In the genomic region with DNA sequence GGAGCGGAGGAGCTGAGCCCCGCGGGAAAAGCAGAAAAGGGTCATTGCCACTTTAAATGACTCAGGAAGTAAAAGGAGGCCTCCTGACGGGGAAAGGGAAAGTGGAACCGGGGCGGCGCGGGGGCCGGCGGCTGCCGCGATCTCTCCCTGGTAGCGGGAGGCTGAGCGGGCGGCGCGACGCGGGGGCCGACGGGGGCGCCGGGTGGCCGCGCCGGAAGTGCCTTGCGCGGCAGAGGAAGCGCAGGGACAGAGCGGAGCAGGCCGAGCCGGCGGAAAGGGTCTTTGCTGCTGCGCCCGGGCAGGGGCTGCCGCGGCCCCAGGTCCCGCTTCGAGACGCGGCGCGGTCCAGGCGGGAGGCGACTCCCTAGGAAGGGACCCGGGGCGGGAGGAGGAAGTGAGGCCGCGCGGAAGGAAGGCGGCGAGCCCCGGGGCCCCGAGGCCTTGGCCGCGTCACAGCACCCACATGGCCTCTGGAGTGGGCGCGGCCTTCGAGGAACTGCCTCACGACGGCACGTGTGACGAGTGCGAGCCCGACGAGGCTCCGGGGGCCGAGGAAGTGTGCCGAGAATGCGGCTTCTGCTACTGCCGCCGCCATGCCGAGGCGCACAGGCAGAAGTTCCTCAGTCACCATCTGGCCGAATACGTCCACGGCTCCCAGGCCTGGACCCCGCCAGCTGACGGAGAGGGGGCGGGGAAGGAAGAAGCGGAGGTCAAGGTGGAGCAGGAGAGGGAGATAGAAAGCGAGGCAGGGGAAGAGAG, we compare ENCODE assay signal across 1 cellular context.
TF ChIP-seq lines count a peak whose summit lies in the region.

A gene with protein sequence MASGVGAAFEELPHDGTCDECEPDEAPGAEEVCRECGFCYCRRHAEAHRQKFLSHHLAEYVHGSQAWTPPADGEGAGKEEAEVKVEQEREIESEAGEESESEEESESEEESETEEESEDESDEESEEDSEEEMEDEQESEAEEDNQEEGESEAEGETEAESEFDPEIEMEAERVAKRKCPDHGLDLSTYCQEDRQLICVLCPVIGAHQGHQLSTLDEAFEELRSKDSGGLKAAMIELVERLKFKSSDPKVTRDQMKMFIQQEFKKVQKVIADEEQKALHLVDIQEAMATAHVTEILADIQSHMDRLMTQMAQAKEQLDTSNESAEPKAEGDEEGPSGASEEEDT (plus strand): TSS at position 127 of the 759 bp plus-strand sequence. CDS start 337 bp downstream, at position 464.

TF ChIP-seq in HepG2, 621 proteins besides CTCF, POLR2A, EP300 and RAD21 (continued from another document and continues in another):
- TF ChIP-seq BRD4 (CRISPR knock-in tag; IDR thresholded peaks at IDR 0.05), result peak; percentile 93
- TF ChIP-seq ZNF530 (CRISPR knock-in tag; IDR thresholded peaks at IDR 0.05; ENCODE audit: low read depth), result peak; percentile 92; the same call in 1 of the 2 replicates
- TF ChIP-seq, protein P1, sequence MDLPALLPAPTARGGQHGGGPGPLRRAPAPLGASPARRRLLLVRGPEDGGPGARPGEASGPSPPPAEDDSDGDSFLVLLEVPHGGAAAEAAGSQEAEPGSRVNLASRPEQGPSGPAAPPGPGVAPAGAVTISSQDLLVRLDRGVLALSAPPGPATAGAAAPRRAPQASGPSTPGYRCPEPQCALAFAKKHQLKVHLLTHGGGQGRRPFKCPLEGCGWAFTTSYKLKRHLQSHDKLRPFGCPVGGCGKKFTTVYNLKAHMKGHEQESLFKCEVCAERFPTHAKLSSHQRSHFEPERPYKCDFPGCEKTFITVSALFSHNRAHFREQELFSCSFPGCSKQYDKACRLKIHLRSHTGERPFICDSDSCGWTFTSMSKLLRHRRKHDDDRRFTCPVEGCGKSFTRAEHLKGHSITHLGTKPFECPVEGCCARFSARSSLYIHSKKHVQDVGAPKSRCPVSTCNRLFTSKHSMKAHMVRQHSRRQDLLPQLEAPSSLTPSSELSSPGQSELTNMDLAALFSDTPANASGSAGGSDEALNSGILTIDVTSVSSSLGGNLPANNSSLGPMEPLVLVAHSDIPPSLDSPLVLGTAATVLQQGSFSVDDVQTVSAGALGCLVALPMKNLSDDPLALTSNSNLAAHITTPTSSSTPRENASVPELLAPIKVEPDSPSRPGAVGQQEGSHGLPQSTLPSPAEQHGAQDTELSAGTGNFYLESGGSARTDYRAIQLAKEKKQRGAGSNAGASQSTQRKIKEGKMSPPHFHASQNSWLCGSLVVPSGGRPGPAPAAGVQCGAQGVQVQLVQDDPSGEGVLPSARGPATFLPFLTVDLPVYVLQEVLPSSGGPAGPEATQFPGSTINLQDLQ (CRISPR knock-in tag; IDR thresholded peaks at IDR 0.05), result peak; percentile 91
- peak; percentile 99 for TF ChIP-seq HES4 (CRISPR knock-in tag; IDR thresholded peaks at IDR 0.05; ENCODE audit: borderline replicate concordance)
- TF ChIP-seq ZNF460 (CRISPR knock-in tag; IDR thresholded peaks at IDR 0.05; ENCODE audit: borderline replicate concordance), result 0 out of 2 replicates have a peak, but pooled peaks have one; percentile 15
- TF ChIP-seq, protein P2, sequence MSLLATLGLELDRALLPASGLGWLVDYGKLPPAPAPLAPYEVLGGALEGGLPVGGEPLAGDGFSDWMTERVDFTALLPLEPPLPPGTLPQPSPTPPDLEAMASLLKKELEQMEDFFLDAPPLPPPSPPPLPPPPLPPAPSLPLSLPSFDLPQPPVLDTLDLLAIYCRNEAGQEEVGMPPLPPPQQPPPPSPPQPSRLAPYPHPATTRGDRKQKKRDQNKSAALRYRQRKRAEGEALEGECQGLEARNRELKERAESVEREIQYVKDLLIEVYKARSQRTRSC (CRISPR knock-in tag; IDR thresholded peaks at IDR 0.05; ENCODE audit: low read depth), result peak; percentile 98; the same call in 1 of the 2 replicates
- peak; percentile 61 for TF ChIP-seq TARDBP (CRISPR knock-in tag; IDR thresholded peaks at IDR 0.05)
- TF ChIP-seq, protein P3, sequence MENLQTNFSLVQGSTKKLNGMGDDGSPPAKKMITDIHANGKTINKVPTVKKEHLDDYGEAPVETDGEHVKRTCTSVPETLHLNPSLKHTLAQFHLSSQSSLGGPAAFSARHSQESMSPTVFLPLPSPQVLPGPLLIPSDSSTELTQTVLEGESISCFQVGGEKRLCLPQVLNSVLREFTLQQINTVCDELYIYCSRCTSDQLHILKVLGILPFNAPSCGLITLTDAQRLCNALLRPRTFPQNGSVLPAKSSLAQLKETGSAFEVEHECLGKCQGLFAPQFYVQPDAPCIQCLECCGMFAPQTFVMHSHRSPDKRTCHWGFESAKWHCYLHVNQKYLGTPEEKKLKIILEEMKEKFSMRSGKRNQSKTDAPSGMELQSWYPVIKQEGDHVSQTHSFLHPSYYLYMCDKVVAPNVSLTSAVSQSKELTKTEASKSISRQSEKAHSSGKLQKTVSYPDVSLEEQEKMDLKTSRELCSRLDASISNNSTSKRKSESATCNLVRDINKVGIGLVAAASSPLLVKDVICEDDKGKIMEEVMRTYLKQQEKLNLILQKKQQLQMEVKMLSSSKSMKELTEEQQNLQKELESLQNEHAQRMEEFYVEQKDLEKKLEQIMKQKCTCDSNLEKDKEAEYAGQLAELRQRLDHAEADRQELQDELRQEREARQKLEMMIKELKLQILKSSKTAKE (CRISPR knock-in tag; IDR thresholded peaks at IDR 0.05; ENCODE audit: borderline replicate concordance), result peak; percentile 81
- peak; percentile 98 for TF ChIP-seq ZNF883 (CRISPR knock-in tag; IDR thresholded peaks at IDR 0.05; ENCODE audit: not compliant biosample characterization)
- peak; percentile 47 for TF ChIP-seq POGZ (CRISPR knock-in tag; IDR thresholded peaks at IDR 0.05)
- no peak for TF ChIP-seq ZNF674 (CRISPR knock-in tag; IDR thresholded peaks at IDR 0.05; ENCODE audit: low read depth)
- no peak for TF ChIP-seq RAD51 (IDR thresholded peaks at IDR 0.05; ENCODE audit: borderline replicate concordance)
- no peak for TF ChIP-seq NFRKB (IDR thresholded peaks at IDR 0.05)
- no peak; the same call in 1 of the 2 replicates for TF ChIP-seq ZNF10 (CRISPR knock-in tag; IDR thresholded peaks at IDR 0.05; ENCODE audit: borderline replicate concordance, low read depth)
- peak; percentile 97 for TF ChIP-seq KLF6 (CRISPR knock-in tag; IDR thresholded peaks at IDR 0.05)
- TF ChIP-seq ZNF773 (CRISPR knock-in tag; IDR thresholded peaks at IDR 0.05; ENCODE audit: borderline replicate concordance), result peak; percentile 98
- peak; percentile 79; the same call in 1 of the 2 replicates for TF ChIP-seq ZNF549 (CRISPR knock-in tag; IDR thresholded peaks at IDR 0.05)
- TF ChIP-seq, protein P4, sequence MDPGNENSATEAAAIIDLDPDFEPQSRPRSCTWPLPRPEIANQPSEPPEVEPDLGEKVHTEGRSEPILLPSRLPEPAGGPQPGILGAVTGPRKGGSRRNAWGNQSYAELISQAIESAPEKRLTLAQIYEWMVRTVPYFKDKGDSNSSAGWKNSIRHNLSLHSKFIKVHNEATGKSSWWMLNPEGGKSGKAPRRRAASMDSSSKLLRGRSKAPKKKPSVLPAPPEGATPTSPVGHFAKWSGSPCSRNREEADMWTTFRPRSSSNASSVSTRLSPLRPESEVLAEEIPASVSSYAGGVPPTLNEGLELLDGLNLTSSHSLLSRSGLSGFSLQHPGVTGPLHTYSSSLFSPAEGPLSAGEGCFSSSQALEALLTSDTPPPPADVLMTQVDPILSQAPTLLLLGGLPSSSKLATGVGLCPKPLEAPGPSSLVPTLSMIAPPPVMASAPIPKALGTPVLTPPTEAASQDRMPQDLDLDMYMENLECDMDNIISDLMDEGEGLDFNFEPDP (CRISPR knock-in tag; conservative IDR thresholded peaks at IDR 0.05), result no peak; the same call in 1 of the 2 replicates
- no peak for TF ChIP-seq PLRG1 (conservative IDR thresholded peaks at IDR 0.05)
- TF ChIP-seq, protein P5, sequence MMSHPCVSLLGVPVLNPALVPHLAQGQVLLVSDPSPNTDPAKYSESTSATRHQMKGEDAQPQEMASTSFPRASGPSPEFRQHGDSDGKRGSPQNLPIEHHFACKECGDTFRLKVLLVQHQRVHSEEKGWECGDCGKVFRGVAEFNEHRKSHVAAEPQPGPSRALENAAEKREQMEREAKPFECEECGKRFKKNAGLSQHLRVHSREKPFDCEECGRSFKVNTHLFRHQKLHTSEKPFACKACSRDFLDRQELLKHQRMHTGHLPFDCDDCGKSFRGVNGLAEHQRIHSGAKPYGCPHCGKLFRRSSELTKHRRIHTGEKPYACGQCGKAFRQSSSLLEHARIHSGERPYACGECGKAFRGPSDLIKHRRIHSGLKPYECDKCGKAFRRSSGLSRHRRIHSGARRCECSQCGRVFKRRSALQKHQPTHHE (CRISPR knock-in tag; IDR thresholded peaks at IDR 0.05; ENCODE audit: borderline replicate concordance), result peak; percentile 94
- no peak for TF ChIP-seq ZNF720 (CRISPR knock-in tag; IDR thresholded peaks at IDR 0.05)
- TF ChIP-seq, protein P6, sequence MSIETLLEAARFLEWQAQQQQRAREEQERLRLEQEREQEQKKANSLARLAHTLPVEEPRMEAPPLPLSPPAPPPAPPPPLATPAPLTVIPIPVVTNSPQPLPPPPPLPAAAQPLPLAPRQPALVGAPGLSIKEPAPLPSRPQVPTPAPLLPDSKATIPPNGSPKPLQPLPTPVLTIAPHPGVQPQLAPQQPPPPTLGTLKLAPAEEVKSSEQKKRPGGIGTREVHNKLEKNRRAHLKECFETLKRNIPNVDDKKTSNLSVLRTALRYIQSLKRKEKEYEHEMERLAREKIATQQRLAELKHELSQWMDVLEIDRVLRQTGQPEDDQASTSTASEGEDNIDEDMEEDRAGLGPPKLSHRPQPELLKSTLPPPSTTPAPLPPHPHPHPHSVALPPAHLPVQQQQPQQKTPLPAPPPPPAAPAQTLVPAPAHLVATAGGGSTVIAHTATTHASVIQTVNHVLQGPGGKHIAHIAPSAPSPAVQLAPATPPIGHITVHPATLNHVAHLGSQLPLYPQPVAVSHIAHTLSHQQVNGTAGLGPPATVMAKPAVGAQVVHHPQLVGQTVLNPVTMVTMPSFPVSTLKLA (IDR thresholded peaks at IDR 0.05), result no peak; the same call in 1 of the 2 replicates
- TF ChIP-seq, protein P7, sequence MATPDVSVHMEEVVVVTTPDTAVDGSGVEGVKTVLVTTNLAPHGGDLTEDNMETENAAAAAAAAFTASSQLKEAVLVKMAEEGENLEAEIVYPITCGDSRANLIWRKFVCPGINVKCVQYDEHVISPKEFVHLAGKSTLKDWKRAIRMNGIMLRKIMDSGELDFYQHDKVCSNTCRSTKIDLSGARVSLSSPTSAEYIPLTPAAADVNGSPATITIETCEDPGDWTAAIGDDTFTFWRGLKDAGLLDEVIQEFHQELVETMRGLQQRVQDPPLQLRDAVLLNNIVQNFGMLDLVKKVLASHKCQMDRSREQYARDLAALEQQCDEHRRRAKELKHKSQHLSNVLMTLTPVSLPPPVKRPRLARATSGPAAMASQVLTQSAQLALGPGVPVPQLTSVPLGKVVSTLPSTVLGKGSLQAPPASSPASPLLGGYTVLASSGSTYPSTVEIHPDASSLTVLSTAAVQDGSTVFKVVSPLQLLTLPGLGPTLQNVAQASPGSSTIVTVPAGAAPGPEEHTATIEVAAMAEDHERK (CRISPR knock-in tag; IDR thresholded peaks at IDR 0.05; ENCODE audit: low read depth), result 0 out of 2 replicates have a peak, but pooled peaks have one; percentile 3
- peak; percentile 97 for TF ChIP-seq ZNF792 (CRISPR knock-in tag; IDR thresholded peaks at IDR 0.05)
- 0 out of 2 replicates have a peak, but pooled peaks have one; percentile 51 for TF ChIP-seq ZNF317 (CRISPR knock-in tag; IDR thresholded peaks at IDR 0.05)
- peak; percentile 98 for TF ChIP-seq ZNF703 (CRISPR knock-in tag; IDR thresholded peaks at IDR 0.05; ENCODE audit: borderline replicate concordance)
- TF ChIP-seq MEIS1 (CRISPR knock-in tag; IDR thresholded peaks at IDR 0.05; ENCODE audit: borderline replicate concordance), result peak; percentile 88; the same call in 1 of the 2 replicates
- peak; percentile 75; the same call in 1 of the 2 replicates for TF ChIP-seq YEATS2 (CRISPR knock-in tag; IDR thresholded peaks at IDR 0.05; ENCODE audit: borderline replicate concordance)
- peak; percentile 62; the same call in 1 of the 2 replicates for TF ChIP-seq AKAP8 (CRISPR knock-in tag; IDR thresholded peaks at IDR 0.05)
- peak; percentile 97; the same call in 1 of the 2 replicates for TF ChIP-seq ZIK1 (CRISPR knock-in tag; IDR thresholded peaks at IDR 0.05; ENCODE audit: borderline replicate concordance, low read depth)
- 0 out of 2 replicates have a peak, but pooled peaks have one; percentile 60 for TF ChIP-seq ZNF121 (CRISPR knock-in tag; IDR thresholded peaks at IDR 0.05)
- TF ChIP-seq, protein P8, sequence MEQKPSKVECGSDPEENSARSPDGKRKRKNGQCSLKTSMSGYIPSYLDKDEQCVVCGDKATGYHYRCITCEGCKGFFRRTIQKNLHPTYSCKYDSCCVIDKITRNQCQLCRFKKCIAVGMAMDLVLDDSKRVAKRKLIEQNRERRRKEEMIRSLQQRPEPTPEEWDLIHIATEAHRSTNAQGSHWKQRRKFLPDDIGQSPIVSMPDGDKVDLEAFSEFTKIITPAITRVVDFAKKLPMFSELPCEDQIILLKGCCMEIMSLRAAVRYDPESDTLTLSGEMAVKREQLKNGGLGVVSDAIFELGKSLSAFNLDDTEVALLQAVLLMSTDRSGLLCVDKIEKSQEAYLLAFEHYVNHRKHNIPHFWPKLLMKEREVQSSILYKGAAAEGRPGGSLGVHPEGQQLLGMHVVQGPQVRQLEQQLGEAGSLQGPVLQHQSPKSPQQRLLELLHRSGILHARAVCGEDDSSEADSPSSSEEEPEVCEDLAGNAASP (CRISPR knock-in tag; IDR thresholded peaks at IDR 0.05; ENCODE audit: borderline replicate concordance), result peak; percentile 71
- peak; percentile 84; the same call in 1 of the 2 replicates for TF ChIP-seq ZNF264 (CRISPR knock-in tag; IDR thresholded peaks at IDR 0.05)
- peak; percentile 93 for TF ChIP-seq RBFOX2 (IDR thresholded peaks at IDR 0.05; ENCODE audit: low read depth, low read length)
- TF ChIP-seq ZNF335 (CRISPR knock-in tag; IDR thresholded peaks at IDR 0.05), result no peak
- peak; percentile 99 for TF ChIP-seq ZNF33B (CRISPR knock-in tag; IDR thresholded peaks at IDR 0.05)
- TF ChIP-seq JUNB (CRISPR knock-in tag; IDR thresholded peaks at IDR 0.05; ENCODE audit: borderline replicate concordance), result peak; percentile 96
- TF ChIP-seq, protein P9, sequence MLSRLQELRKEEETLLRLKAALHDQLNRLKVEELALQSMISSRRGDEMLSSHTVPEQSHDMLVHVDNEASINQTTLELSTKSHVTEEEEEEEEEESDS (CRISPR knock-in tag; IDR thresholded peaks at IDR 0.05; ENCODE audit: borderline replicate concordance), result 0 out of 2 replicates have a peak, but pooled peaks have one; percentile 72
- TF ChIP-seq NFYB (CRISPR knock-in tag; IDR thresholded peaks at IDR 0.05), result peak; percentile 42; the same call in 1 of the 2 replicates
- TF ChIP-seq ZNF615 (CRISPR knock-in tag; IDR thresholded peaks at IDR 0.05; ENCODE audit: borderline replicate concordance), result peak; percentile 95
- TF ChIP-seq HMGA1 (CRISPR knock-in tag; conservative IDR thresholded peaks at IDR 0.05), result no peak
- TF ChIP-seq, protein P10, sequence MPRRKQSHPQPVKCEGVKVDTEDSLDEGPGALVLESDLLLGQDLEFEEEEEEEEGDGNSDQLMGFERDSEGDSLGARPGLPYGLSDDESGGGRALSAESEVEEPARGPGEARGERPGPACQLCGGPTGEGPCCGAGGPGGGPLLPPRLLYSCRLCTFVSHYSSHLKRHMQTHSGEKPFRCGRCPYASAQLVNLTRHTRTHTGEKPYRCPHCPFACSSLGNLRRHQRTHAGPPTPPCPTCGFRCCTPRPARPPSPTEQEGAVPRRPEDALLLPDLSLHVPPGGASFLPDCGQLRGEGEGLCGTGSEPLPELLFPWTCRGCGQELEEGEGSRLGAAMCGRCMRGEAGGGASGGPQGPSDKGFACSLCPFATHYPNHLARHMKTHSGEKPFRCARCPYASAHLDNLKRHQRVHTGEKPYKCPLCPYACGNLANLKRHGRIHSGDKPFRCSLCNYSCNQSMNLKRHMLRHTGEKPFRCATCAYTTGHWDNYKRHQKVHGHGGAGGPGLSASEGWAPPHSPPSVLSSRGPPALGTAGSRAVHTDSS (CRISPR knock-in tag; conservative IDR thresholded peaks at IDR 0.05), result no peak
- no peak for TF ChIP-seq FOXK1 (CRISPR knock-in tag; IDR thresholded peaks at IDR 0.05; ENCODE audit: borderline replicate concordance, low read depth)
- TF ChIP-seq ZNF235 (CRISPR knock-in tag; IDR thresholded peaks at IDR 0.05; ENCODE audit: borderline replicate concordance), result peak; percentile 68; the same call in 1 of the 2 replicates
